Comparison of ENCODE assay signal across 31 cellular contexts in the genomic region with DNA sequence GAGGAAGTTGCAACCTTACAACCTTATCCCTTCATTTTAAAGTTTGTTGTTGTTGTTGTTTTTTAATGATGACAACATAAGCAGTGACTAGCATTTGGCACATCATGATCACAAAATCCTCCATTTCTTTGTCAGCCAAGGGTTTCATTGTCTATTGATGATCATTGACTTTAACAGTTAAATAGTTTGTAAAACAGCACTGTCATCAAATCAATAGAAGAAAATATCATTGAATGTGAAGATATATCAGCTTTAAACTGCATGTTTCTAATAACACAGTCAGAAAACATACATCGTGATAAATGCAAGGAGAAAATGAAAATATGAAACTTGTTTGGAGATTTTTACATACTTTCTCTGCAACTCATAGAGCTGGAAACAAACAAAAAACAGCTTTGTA.
"Had no signal": no experiment of that assay in that cellular context is flagged by ENCODE, and none has a peak within 500 bp of the region (broad histone marks: within the 10 kb centered on the region; RNA-seq: fewer than 3 reads in every experiment).

No MANE protein-coding gene starts in this region.

- H3K36me3 ChIP-seq: neural progenitor cell, ovary, spleen, suprapubic skin, tibial artery, transverse colon, upper lobe of right lung, uterus had no signal

- H3K4me1 ChIP-seq: neural progenitor cell, parathyroid adenoma, psoas muscle, spleen, suprapubic skin, testis, tibial artery, transverse colon, upper lobe of right lung, uterus had no signal

- H3K4me3 ChIP-seq: neural progenitor cell, ovary, psoas muscle, skin epidermis, smooth muscle cell, spleen, suprapubic skin, testis, tibial artery, transverse colon, upper lobe of right lung, uterus had no signal

- H3K36me3 Mint-ChIP-seq: neural progenitor cell; stimulated activated memory B cell treated with anti-CD40 and anti-IgM and Interleukin-4, amounts not matched to agents 10 μg/mL and 1 μg/mL and 100 μg/mL, for 72 hours; type B pancreatic cell had no signal

- H3K9ac ChIP-seq: neural progenitor cell, parathyroid adenoma had no signal

- H3K4me1 Mint-ChIP-seq: natural killer cell; nephron; neural progenitor cell; stimulated activated memory B cell treated with anti-CD40 and anti-IgM and Interleukin-4, amounts not matched to agents 10 μg/mL and 1 μg/mL and 100 μg/mL, for 72 hours; stimulated activated naive CD8-positive, alpha-beta T cell treated with anti-CD3 and anti-CD28 coated beads, Interleukin-15, amount 100 ng/mL, for 72 hours had no signal

- H3K4me2 ChIP-seq: neural progenitor cell, smooth muscle cell had no signal

- H3K27ac Mint-ChIP-seq: natural killer cell; nephron; neural progenitor cell; progenitor cell of endocrine pancreas; stimulated activated memory B cell treated with anti-CD40 and anti-IgM and Interleukin-4, amounts not matched to agents 10 μg/mL and 1 μg/mL and 100 μg/mL, for 72 hours; stimulated activated naive CD8-positive, alpha-beta T cell treated with anti-CD3 and anti-CD28 coated beads, Interleukin-15, amount 100 ng/mL, for 72 hours; type B pancreatic cell had no signal

- H3K9me3 ChIP-seq: ovary, psoas muscle, suprapubic skin, testis, tibial artery, upper lobe of right lung, uterus had no signal

- H3K27me3 ChIP-seq: neural progenitor cell, ovary, spleen, suprapubic skin, testis, tibial artery, transverse colon, upper lobe of right lung, uterus had no signal

- H3K79me2 ChIP-seq: parathyroid adenoma had no signal

- H3K27me3 Mint-ChIP-seq: progenitor cell of endocrine pancreas; stimulated activated memory B cell treated with anti-CD40 and anti-IgM and Interleukin-4, amounts not matched to agents 10 μg/mL and 1 μg/mL and 100 μg/mL, for 72 hours; stimulated activated naive CD8-positive, alpha-beta T cell treated with anti-CD3 and anti-CD28 coated beads, Interleukin-15, amount 100 ng/mL, for 72 hours; type B pancreatic cell had no signal

- ATAC-seq: natural killer cell; psoas muscle; right cardiac atrium; sciatic nerve; stimulated activated memory B cell treated with anti-CD40 and anti-IgM and Interleukin-4, amounts not matched to agents 10 μg/mL and 1 μg/mL and 100 μg/mL, for 72 hours; stimulated activated naive CD8-positive, alpha-beta T cell treated with anti-CD3 and anti-CD28 coated beads, Interleukin-15, amount 100 ng/mL, for 72 hours; stimulated activated naive CD8-positive, alpha-beta T cell treated with anti-CD3 and anti-CD28 coated beads, Interleukin-15, Interleukin-2, amounts not matched to agents 100 U/mL and 50 U/mL, for 24 hours; upper lobe of right lung had no signal

- H3K27ac ChIP-seq: neural progenitor cell, ovary, parathyroid adenoma, psoas muscle, skin epidermis, spleen, suprapubic skin, testis, tibial artery, transverse colon, upper lobe of right lung, uterus had no signal

- DNase-seq: natural killer cell; occipital lobe; ovary; posterior cingulate gyrus; psoas muscle; right cardiac atrium; spleen; stimulated activated CD4-positive, alpha-beta T cell treated with anti-CD3 and anti-CD28 coated beads, Interleukin-12 subunit alpha, Interleukin-12 subunit beta, amount 100 ng/mL, for 4 hours; stimulated activated CD4-positive, alpha-beta T cell treated with anti-CD3 and anti-CD28 coated beads, Interleukin-1b, Interleukin-23, amount 100 ng/mL, for 48 hours; stimulated activated CD4-positive, alpha-beta T cell treated with anti-CD3 and anti-CD28 coated beads, Interleukin-4, amount 100 ng/mL, for 1 hour; stimulated activated CD4-positive, alpha-beta T cell treated with anti-CD3 and anti-CD28 coated beads, Interleukin-4, amount 100 ng/mL, for 4 hours; stimulated activated CD8-positive, alpha-beta memory T cell treated with anti-CD3 and anti-CD28 coated beads, Interleukin-4, amount 100 ng/mL, for 48 hours; stimulated activated naive CD4-positive, alpha-beta T cell; stimulated activated naive CD8-positive, alpha-beta T cell treated with anti-CD3 and anti-CD28 coated beads, Interleukin-15, amount 100 ng/mL, for 72 hours; stimulated activated naive CD8-positive, alpha-beta T cell treated with anti-CD3 and anti-CD28 coated beads, Interleukin-15, Interleukin-2, amounts not matched to agents 100 U/mL and 50 U/mL, for 24 hours; substantia nigra; testis; tibial artery; transverse colon; upper lobe of right lung; uterus had no signal

- H3K4me3 Mint-ChIP-seq: natural killer cell; nephron; neural progenitor cell; stimulated activated memory B cell treated with anti-CD40 and anti-IgM and Interleukin-4, amounts not matched to agents 10 μg/mL and 1 μg/mL and 100 μg/mL, for 72 hours; stimulated activated naive CD8-positive, alpha-beta T cell treated with anti-CD3 and anti-CD28 coated beads, Interleukin-15, amount 100 ng/mL, for 72 hours; type B pancreatic cell had no signal

- H3K9me3 Mint-ChIP-seq: nephron; neural progenitor cell; stimulated activated memory B cell treated with anti-CD40 and anti-IgM and Interleukin-4, amounts not matched to agents 10 μg/mL and 1 μg/mL and 100 μg/mL, for 72 hours; type B pancreatic cell had no signal

- H2AFZ ChIP-seq: neural progenitor cell, parathyroid adenoma had no signal
